15 cellular contexts compared by ENCODE assay signal in genomic region chr10:124711145-124711544, GRCh38. TPM values are rescaled to one million over a fixed set of nuclear protein-coding genes. Genes with fewer than 3 reads are reported as not detected.
DNase-seq lines count a peak whose midpoint lies in the region; ATAC-seq and TF ChIP-seq lines count a peak whose summit lies in the region.
"Had no signal": no experiment of that assay in that cellular context is flagged by ENCODE, and none has a peak within 500 bp of the region (broad histone marks: within the 10 kb centered on the region; RNA-seq: fewer than 3 reads in every experiment).

No MANE protein-coding gene starts in this region.

- H3K4me3 ChIP-seq in heart right ventricle (no peak overlapping the region), neutrophil (ENCODE audit: low read depth in 1 of 2, low read length in 1 of 2) (no peak overlapping the region), hepatocyte (no peak overlapping the region)
- H3K4me3 ChIP-seq: colonic mucosa, GM23338 had no signal

- no peaks in the 10 kb centered on the region for H3K27me3 ChIP-seq in heart right ventricle
- H3K27me3 ChIP-seq in neutrophil: no peaks in the 10 kb centered on the region
- no peaks in the 10 kb centered on the region for H3K27me3 ChIP-seq in hepatocyte
- H3K27me3 ChIP-seq: colonic mucosa had no signal

- no peak overlapping the region for H2AFZ ChIP-seq in hepatocyte
- H2AFZ ChIP-seq: GM23338 had no signal

- H3K79me2 ChIP-seq in hepatocyte: peaks cover 83% of the 10 kb centered on the region

- ATAC-seq in heart right ventricle (peak in 1 of 8 donors; percentile 10), left ventricle myocardium superior (no peak), GM21381 (IDR thresholded peaks at IDR 0.05; ENCODE audit: unreplicated experiment) (no peak)
- ATAC-seq: GM23338 had no signal

- peaks cover 40 to 100% (median 90%) of the 10 kb centered on the region in 9 donors for H3K4me1 ChIP-seq in heart right ventricle
- H3K4me1 ChIP-seq in neutrophil (ENCODE audit: control insufficient read depth in 1 of 2, insufficient read depth in 1 of 2, low read depth in 1 of 2, low read length in 1 of 2): peaks cover 83 to 86% of the 10 kb centered on the region in 2 experiments
- peaks cover 27% of the 10 kb centered on the region for H3K4me1 ChIP-seq in hepatocyte (ENCODE audit: insufficient read depth)

- H3K27ac Mint-ChIP-seq in dendritic cell treated with granulocyte-macrophage colony-stimulating factor and Interleukin-4, amounts not matched to agents 40 ng/mL and 50 ng/mL, for 4 days: peak overlapping the region; percentile 49
- H3K27ac Mint-ChIP-seq: activated naive CD4-positive, alpha-beta T cell treated with anti-CD3 and anti-CD28 coated beads, Interleukin-2, amount 10 ng/mL, durations not matched to agents 7 days and 5 days; GM23338 had no signal

- intact Hi-C loops in heart right ventricle (cut with DNase I) (no loop called here), left ventricle myocardium superior (cut with micrococcal nuclease) (no loop called here)
- intact Hi-C loops in dendritic cell treated with granulocyte-macrophage colony-stimulating factor and Interleukin-4, amounts not matched to agents 40 ng/mL and 50 ng/mL, for 4 days (cut with micrococcal nuclease): no loop called here

- no peaks in the 10 kb centered on the region for H3K9me3 Mint-ChIP-seq in dendritic cell treated with granulocyte-macrophage colony-stimulating factor and Interleukin-4, amounts not matched to agents 40 ng/mL and 50 ng/mL, for 4 days
- H3K9me3 Mint-ChIP-seq: activated naive CD4-positive, alpha-beta T cell treated with anti-CD3 and anti-CD28 coated beads, Interleukin-2, amount 10 ng/mL, durations not matched to agents 7 days and 5 days; GM23338 had no signal

- H3K36me3 ChIP-seq in heart right ventricle (peaks cover 0 to 5% (median 0%) of the 10 kb centered on the region in 9 donors), neutrophil (peaks cover 4% of the 10 kb centered on the region), hepatocyte (replicated peaks; ENCODE audit: insufficient read depth, low read depth) (no peaks in the 10 kb centered on the region)

- no peaks in the 10 kb centered on the region for H3K9me3 ChIP-seq in heart right ventricle
- no peaks in the 10 kb centered on the region for H3K9me3 ChIP-seq in neutrophil
- no peaks in the 10 kb centered on the region for H3K9me3 ChIP-seq in hepatocyte (ENCODE audit: low read depth)
- H3K9me3 ChIP-seq: colonic mucosa had no signal

- WGBS in heart right ventricle, 2 donors: 62 to 72% methylated on average over 7 of the region's 7 CpGs
- WGBS in hepatocyte (ENCODE audit: low lambda C conversion rate, missing lambda C conversion rate): 84% methylated on average over 7 of the region's 7 CpGs

- H3K9me2 ChIP-seq in hepatocyte (replicated peaks; ENCODE audit: insufficient read depth): no peaks in the 10 kb centered on the region

- H3K27ac ChIP-seq in heart right ventricle (peak overlapping the region in 7 of 10 donors; percentile 50 to 98 (median 69)), neutrophil (peak overlapping the region; percentile 94), hepatocyte (no peak overlapping the region)

- peaks cover 33% of the 10 kb centered on the region for H4K20me1 ChIP-seq in hepatocyte (ENCODE audit: insufficient read depth, poor library complexity, severe bottlenecking)

- TF ChIP-seq CTCF in heart right ventricle (IDR thresholded peaks at IDR 0.05) (no peak), neutrophil (IDR thresholded peaks at IDR 0.05) (no peak), hepatocyte (IDR thresholded peaks at IDR 0.05; ENCODE audit: poor library complexity) (no peak)

- H3K27me3 Mint-ChIP-seq in dendritic cell treated with granulocyte-macrophage colony-stimulating factor and Interleukin-4, amounts not matched to agents 40 ng/mL and 50 ng/mL, for 4 days: no peaks in the 10 kb centered on the region
- H3K27me3 Mint-ChIP-seq: activated naive CD4-positive, alpha-beta T cell treated with anti-CD3 and anti-CD28 coated beads, Interleukin-2, amount 10 ng/mL, durations not matched to agents 7 days and 5 days had no signal

- DNase-seq in heart right ventricle (no peak), left ventricle myocardium superior (no peak), hepatocyte (ENCODE audit: low spot score) (no peak), medulla oblongata (ENCODE audit: extremely low spot score) (no peak)
- no peak for DNase-seq in stimulated activated CD4-positive, alpha-beta T cell treated with anti-CD3 and anti-CD28 coated beads, Interleukin-2, amount 100 ng/mL, for 48 hours
- DNase-seq: activated CD4-positive, alpha-beta T cell treated with anti-CD3 and anti-CD28 coated beads, Interleukin-2, amount 50 U/mL, for 48 hours; activated naive CD4-positive, alpha-beta T cell treated with anti-CD3 and anti-CD28 coated beads, Interleukin-2, amount 10 ng/mL, durations not matched to agents 7 days and 5 days; activated T-cell treated with anti-CD3 and anti-CD28 coated beads for 4 hours; colonic mucosa; NCI-H1930; NCI-H446 had no signal

- no peak overlapping the region for H3K4me2 ChIP-seq in hepatocyte
- H3K4me2 ChIP-seq: GM23338 had no signal

- H3K4me3 Mint-ChIP-seq in dendritic cell treated with granulocyte-macrophage colony-stimulating factor and Interleukin-4, amounts not matched to agents 40 ng/mL and 50 ng/mL, for 4 days: no peak overlapping the region
- H3K4me3 Mint-ChIP-seq: activated naive CD4-positive, alpha-beta T cell treated with anti-CD3 and anti-CD28 coated beads, Interleukin-2, amount 10 ng/mL, durations not matched to agents 7 days and 5 days; GM23338 had no signal

- peaks cover 21% of the 10 kb centered on the region for H3K36me3 Mint-ChIP-seq in dendritic cell treated with granulocyte-macrophage colony-stimulating factor and Interleukin-4, amounts not matched to agents 40 ng/mL and 50 ng/mL, for 4 days (ENCODE audit: low read depth)

- peaks cover 84% of the 10 kb centered on the region for H3K4me1 Mint-ChIP-seq in dendritic cell treated with granulocyte-macrophage colony-stimulating factor and Interleukin-4, amounts not matched to agents 40 ng/mL and 50 ng/mL, for 4 days (ENCODE audit: low read depth)

RNA-seq across cellular contexts. Expression of gene FAM53B, which starts 33.0 kb away (rescaled TPM):
- total RNA-seq in heart right ventricle: 10 to 100 TPM; 19.0 to 42.9 (median 31.3) TPM
- 10 to 100 TPM; 11.6 to 25.5 TPM for polyA plus RNA-seq in heart right ventricle
- 45.3 TPM for total RNA-seq in left ventricle myocardium superior
- total RNA-seq in hepatocyte: 20.6 and 23.6 TPM in 2 replicates
- 9.1 and 10.3 TPM in 2 replicates for polyA plus RNA-seq in hepatocyte
